27 cellular contexts compared by ENCODE assay signal in the genomic region with DNA sequence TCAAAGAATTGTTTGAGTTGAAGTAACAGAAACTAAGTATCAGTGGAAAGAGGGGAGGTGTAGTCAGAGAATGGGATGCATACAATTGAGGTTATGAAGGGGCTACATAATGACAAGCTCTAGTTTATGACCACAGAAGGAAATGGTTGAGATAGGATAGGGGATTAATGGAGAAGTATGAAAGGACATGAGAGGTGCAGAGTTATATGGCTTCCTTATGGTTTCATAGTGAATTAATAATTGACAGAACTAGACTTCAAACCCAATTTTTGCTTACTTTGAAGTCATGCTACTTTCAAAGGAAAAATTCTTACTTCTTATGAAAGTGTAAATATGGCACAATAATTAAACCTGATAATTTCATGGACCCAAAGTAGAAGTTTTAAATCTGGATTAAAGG.
"Had no signal": no experiment of that assay in that cellular context is flagged by ENCODE, and none has a peak within 500 bp of the region (broad histone marks: within the 10 kb centered on the region; RNA-seq: fewer than 3 reads in every experiment).

No MANE protein-coding gene starts in this region.

- DNase-seq: stimulated activated CD4-positive, alpha-beta T cell treated with anti-CD3 and anti-CD28 coated beads, Interleukin-2, amount 100 ng/mL, for 48 hours; stimulated activated CD4-positive, alpha-beta T cell treated with anti-CD3 and anti-CD28 coated beads, Interleukin-4, amount 100 ng/mL, for 1 hour; stimulated activated CD4-positive, alpha-beta T cell treated with anti-CD3 and anti-CD28 coated beads, Interleukin-4, amount 100 ng/mL, for 24 hours; stimulated activated CD4-positive, alpha-beta T cell treated with anti-CD3 and anti-CD28 coated beads, Interleukin-4, amount 100 ng/mL, for 4 hours; stimulated activated CD8-positive, alpha-beta memory T cell treated with anti-CD3 and anti-CD28 coated beads, Interleukin-4, amount 100 ng/mL, for 48 hours; stimulated activated naive B cell treated with anti-CD40 and anti-IgM and Interleukin-4, amounts not matched to agents 10 μg/mL and 1 μg/mL and 100 μg/mL, for 72 hours; stimulated activated naive CD4-positive, alpha-beta T cell; stimulated activated naive CD4-positive, alpha-beta T cell treated with Interleukin-2 at 50 U/mL for 16 hours; stimulated activated naive CD8-positive, alpha-beta T cell treated with anti-CD3 and anti-CD28 coated beads, Interleukin-15, amount 100 ng/mL, for 72 hours; stimulated activated naive CD8-positive, alpha-beta T cell treated with anti-CD3 and anti-CD28 coated beads, Interleukin-15, Interleukin-2, amounts not matched to agents 100 U/mL and 50 U/mL, for 24 hours; stomach; substantia nigra; testis; thyroid gland; tibial artery; transverse colon; trophoblast cell; upper lobe of left lung; upper lobe of right lung; uterus had no signal

- H3K4me1 ChIP-seq: stomach, suprapubic skin, testis, thyroid gland, tibial artery, tibial nerve, upper lobe of left lung, upper lobe of right lung, uterus, vagina had no signal

- H3K9me3 ChIP-seq: stomach, suprapubic skin, testis, thoracic aorta, thyroid gland, tibial artery, tibial nerve, transverse colon, upper lobe of left lung, upper lobe of right lung, uterus, vagina had no signal

- H3K27ac ChIP-seq: stomach, suprapubic skin, testis, thoracic aorta, thyroid gland, tibial artery, tibial nerve, transverse colon, upper lobe of left lung, upper lobe of right lung, uterus, vagina had no signal

- FAIRE-seq: urothelium cell line had no signal

- H3K36me3 ChIP-seq: stomach, suprapubic skin, thoracic aorta, thyroid gland, tibial artery, tibial nerve, transverse colon, upper lobe of left lung, upper lobe of right lung, uterus, vagina had no signal

- ATAC-seq: stimulated activated effector memory CD8-positive, alpha-beta T cell treated with anti-CD3 and anti-CD28 coated beads, Interleukin-12 subunit alpha, Interleukin-12 subunit beta, amount 100 ng/mL, for 72 hours; stimulated activated memory B cell treated with anti-CD40 and anti-IgM and Interleukin-4, amounts not matched to agents 10 μg/mL and 1 μg/mL and 100 μg/mL, for 72 hours; stimulated activated naive B cell treated with anti-CD40 and anti-IgM and Interleukin-4, amounts not matched to agents 10 μg/mL and 1 μg/mL and 100 μg/mL, for 72 hours; stimulated activated naive CD8-positive, alpha-beta T cell treated with anti-CD3 and anti-CD28 coated beads, Interleukin-15, amount 100 ng/mL, for 72 hours; stimulated activated naive CD8-positive, alpha-beta T cell treated with anti-CD3 and anti-CD28 coated beads, Interleukin-15, Interleukin-2, amounts not matched to agents 100 U/mL and 50 U/mL, for 24 hours; upper lobe of right lung had no signal

- H3K4me3 ChIP-seq: stomach, suprapubic skin, testis, thoracic aorta, thyroid gland, tibial artery, tibial nerve, transverse colon, upper lobe of left lung, upper lobe of right lung, uterus, vagina had no signal

- H3K27me3 ChIP-seq: stomach, suprapubic skin, testis, thyroid gland, tibial artery, tibial nerve, transverse colon, upper lobe of left lung, upper lobe of right lung, uterus, vagina had no signal
